ENCODE assay signal across 31 cellular contexts in genomic region chr6:110404602-110405001, GRCh38. TPM values are rescaled to one million over a fixed set of nuclear protein-coding genes. Genes with fewer than 3 reads are reported as not detected.
A peak's percentile ranks its signal among the peaks of the same experiment; 100 is the strongest.
DNase-seq lines count a peak whose midpoint lies in the region; ATAC-seq, FAIRE-seq and TF ChIP-seq lines count a peak whose summit lies in the region.
"Had no signal": no experiment of that assay in that cellular context is flagged by ENCODE, and none has a peak within 500 bp of the region (broad histone marks: within the 10 kb centered on the region; RNA-seq: fewer than 3 reads in every experiment).

No MANE protein-coding gene starts in this region.

- CTCF ChIA-PET in MCF 10A (lab: Yijun Ruan, JAX): interaction anchor here (1.0 kb wide), 1 partner anchor 24 kb away, joined by 3 read pairs; no protein-coding TSS in a partner anchor

- H3K4me1 Mint-ChIP-seq in MCF 10A (ENCODE audit: insufficient read depth, unreplicated experiment): no peaks in the 10 kb centered on the region
- H3K4me1 Mint-ChIP-seq: mesothelial cell of epicardium had no signal

- no TSS peak for BruUV-seq in MCF 10A (replicated peaks; lab: Mats Ljungman, UMichigan)

- H3K27ac Mint-ChIP-seq in MCF 10A (ENCODE audit: low read depth, unreplicated experiment): no peak overlapping the region
- H3K27ac Mint-ChIP-seq: mesothelial cell of epicardium; naive thymus-derived CD4-positive, alpha-beta T cell had no signal

- H3K27me3 ChIP-seq in breast epithelium (no peaks in the 10 kb centered on the region), small intestine (ENCODE audit: control insufficient read depth in 2 of 2, insufficient read depth in 2 of 2, low read length in 2 of 2) (no peaks in the 10 kb centered on the region)
- H3K27me3 ChIP-seq: colonic mucosa, stomach, transverse colon had no signal

- H3K36me3 ChIP-seq in breast epithelium: no peaks in the 10 kb centered on the region
- H3K36me3 ChIP-seq in small intestine (ENCODE audit: control insufficient read depth in 2 of 2, insufficient read depth in 2 of 2, low read length in 2 of 2): peaks cover 0 to 2% of the 10 kb centered on the region in 2 donors
- H3K36me3 ChIP-seq: colonic mucosa, transverse colon had no signal

- in situ Hi-C loops in ACHN (cut with HindIII; ENCODE audit: low pct_ligation_motif_present, low pct_unique_long_range_greater_than_20kb, low sequenced_read_pairs): no loop called here

- 14 to 48% (median 36%) methylated on average over 8 of the region's 8 CpGs for WGBS in small intestine, 3 donors

- POLR2A ChIA-PET in MCF 10A (lab: Yijun Ruan, JAX): no interaction called here

- TF ChIP-seq POLR2A in breast epithelium (IDR thresholded peaks at IDR 0.05): no peak

- H3K9me3 ChIP-seq in breast epithelium (no peaks in the 10 kb centered on the region), small intestine (ENCODE audit: control insufficient read depth, low read depth) (no peaks in the 10 kb centered on the region)
- H3K9me3 ChIP-seq: colonic mucosa, stomach, transverse colon had no signal

- H3K27ac ChIP-seq in breast epithelium (no peak overlapping the region), small intestine (ENCODE audit: low read depth in 1 of 2, low read length in 1 of 2) (no peak overlapping the region)
- H3K27ac ChIP-seq: colonic mucosa, epithelial cell of prostate, skin epidermis, stomach, transverse colon had no signal

- DNase-seq in MCF 10A (ENCODE audit: unreplicated experiment) (peak; percentile 9), breast epithelium (ENCODE audit: low spot score in 2 of 2) (no peak), NCI-H226 (peak; percentile 88), fibroblast of villous mesenchyme (ENCODE audit: low read depth) (peak; percentile 83), small intestine (peak; percentile 74), NCI-H1048 (lab: John Stamatoyannopoulos, UW) (no peak), ACHN (no peak)
- DNase-seq: activated CD4-positive, alpha-beta T cell treated with anti-CD3 and anti-CD28 coated beads for 48 hours; activated T-cell treated with anti-CD3 and anti-CD28 coated beads, Interleukin-2, amount 50 U/mL, for 4 hours; colonic mucosa; DMS53; effector CD8-positive, alpha-beta T cell; IMR-90; left ventricle myocardium superior; naive thymus-derived CD4-positive, alpha-beta T cell; NCI-H1417 treated with DMSO at 0.1 percent for 48 hours; NCI-H2107; NCI-H510A; nucleus accumbens; PC-3; stomach; T-helper 2 cell; transverse colon had no signal

- no peaks in the 10 kb centered on the region for H3K36me3 Mint-ChIP-seq in MCF 10A (ENCODE audit: insufficient read depth, unreplicated experiment)
- H3K36me3 Mint-ChIP-seq: mesothelial cell of epicardium; naive thymus-derived CD4-positive, alpha-beta T cell had no signal

- no peaks in the 10 kb centered on the region for H3K27me3 Mint-ChIP-seq in MCF 10A (ENCODE audit: insufficient read depth, unreplicated experiment)

- no peak for TF ChIP-seq CTCF in MCF 10A (IDR thresholded peaks at IDR 0.05; ENCODE audit: unreplicated experiment)
- no peak for TF ChIP-seq CTCF in breast epithelium (IDR thresholded peaks at IDR 0.05)
- no peak for TF ChIP-seq CTCF in fibroblast of villous mesenchyme (IDR thresholded peaks at IDR 0.05; ENCODE audit: insufficient read depth, low read depth, low read length)

- intact Hi-C loops in MCF 10A (cut with micrococcal nuclease): no loop called here
- intact Hi-C loops in breast epithelium (cut with DNase I; ENCODE audit: low total_unique reads): no loop called here

- H3K4me1 ChIP-seq in breast epithelium (no peaks in the 10 kb centered on the region), small intestine (ENCODE audit: control insufficient read depth in 2 of 2, insufficient read depth in 1 of 2, low read depth in 1 of 2, low read length in 1 of 2) (no peaks in the 10 kb centered on the region)
- H3K4me1 ChIP-seq: colonic mucosa had no signal

- H3K9me3 Mint-ChIP-seq in MCF 10A (ENCODE audit: unreplicated experiment): no peaks in the 10 kb centered on the region
- H3K9me3 Mint-ChIP-seq: activated T-cell treated with anti-CD3 and anti-CD28 coated beads, Interleukin-2, amount 50 U/mL, for 4 hours; mesothelial cell of epicardium; naive thymus-derived CD4-positive, alpha-beta T cell had no signal

- no peak for ATAC-seq in HG03108 (IDR thresholded peaks at IDR 0.05; ENCODE audit: unreplicated experiment)
- ATAC-seq: activated T-cell treated with anti-CD3 and anti-CD28 coated beads, Interleukin-2, amount 50 U/mL, for 4 hours; left ventricle myocardium superior; naive thymus-derived CD4-positive, alpha-beta T cell; PC-3 had no signal

- no peak for FAIRE-seq in small intestine (lab: Jason Lieb, UNC)
- FAIRE-seq: A204.1, frontal cortex, G401.6, H1 had no signal

- no peak overlapping the region for H3K4me3 Mint-ChIP-seq in MCF 10A (ENCODE audit: unreplicated experiment)
- H3K4me3 Mint-ChIP-seq: activated T-cell treated with anti-CD3 and anti-CD28 coated beads, Interleukin-2, amount 50 U/mL, for 4 hours; mesothelial cell of epicardium; naive thymus-derived CD4-positive, alpha-beta T cell had no signal

- H3K4me3 ChIP-seq in breast epithelium (no peak overlapping the region), fibroblast of villous mesenchyme (ENCODE audit: low read depth, low read length) (no peak overlapping the region), small intestine (ENCODE audit: low read depth in 1 of 2, low read length in 2 of 2) (no peak overlapping the region)
- H3K4me3 ChIP-seq: colonic mucosa, skin epidermis, stomach, transverse colon had no signal

RNA-seq across cellular contexts. Expression of gene DDO, which starts 10.8 kb away (rescaled TPM):
- total RNA-seq in MCF 10A (2022) (not detected in 2 replicates), breast epithelium (1 to 10 TPM; 1.6 to 4.7 (median 2.0) TPM), fibroblast of villous mesenchyme (1.9 and 3.9 TPM in 2 replicates)
- polyA plus RNA-seq in small intestine: 1 to 10 TPM; 4.4 to 8.5 (median 8.1) TPM
- total RNA-seq: activated T-cell treated with anti-CD3 and anti-CD28 coated beads, Interleukin-2, amount 50 U/mL, for 4 hours; H1; mesothelial cell of epicardium; PC-3 had no signal
- polyA plus RNA-seq: H1; naive thymus-derived CD4-positive, alpha-beta T cell had no signal

RNA-seq across cellular contexts. Expression of gene METTL24, which starts 46.5 kb away (rescaled TPM):
- not detected in 2 replicates for total RNA-seq in MCF 10A (2022)
- total RNA-seq in breast epithelium: 1 to 10 TPM in 2 of 3 donors, under 1 TPM in 1; 0.96 to 6.6 (median 3.4) TPM
- total RNA-seq in fibroblast of villous mesenchyme: 0.32 TPM in 1 of 2 replicates, not detected in the other
- polyA plus RNA-seq in small intestine: under 1 TPM in 1 of 3 donors, not detected in 2; 0.66 TPM
- total RNA-seq: activated T-cell treated with anti-CD3 and anti-CD28 coated beads, Interleukin-2, amount 50 U/mL, for 4 hours; IMR-90; PC-3 had no signal
- polyA plus RNA-seq: IMR-90; naive thymus-derived CD4-positive, alpha-beta T cell had no signal

Comparison
In these comparisons a context has a peak if more than half of its experiments do, and no peak if none do; other contexts are left out.
1. DNase-seq: peak in MCF 10A (single experiment), NCI-H226 (single experiment), fibroblast of villous mesenchyme (single experiment) and small intestine (single experiment); none in breast epithelium (0 of 2), NCI-H1048 (single experiment) and ACHN (single experiment).